11 cellular contexts compared by ENCODE assay signal in genomic region chr4:52588771-52589591, GRCh38.
DNase-seq lines count a peak whose midpoint lies in the region; ATAC-seq and TF ChIP-seq lines count a peak whose summit lies in the region.
"Had no signal": no experiment of that assay in that cellular context is flagged by ENCODE, and none has a peak within 500 bp of the region (broad histone marks: within the 10 kb centered on the region; RNA-seq: fewer than 3 reads in every experiment).

No MANE protein-coding gene starts in this region.

- no peak for ATAC-seq in HG03039 (IDR thresholded peaks at IDR 0.05; ENCODE audit: unreplicated experiment)

- peaks cover 0 to 3% (median 0%) of the 10 kb centered on the region in 7 donors for H3K9me3 Mint-ChIP-seq in CD14-positive monocyte
- H3K9me3 Mint-ChIP-seq: dendritic cell treated with granulocyte-macrophage colony-stimulating factor and Interleukin-4, amounts not matched to agents 40 ng/mL and 50 ng/mL, for 4 days had no signal

- H3K27me3 Mint-ChIP-seq in CD14-positive monocyte (ENCODE audit: low read depth in 3 of 3), result peaks cover 0 to 3% (median 2%) of the 10 kb centered on the region in 3 donors

- intact Hi-C loops in CD14-positive monocyte (cut with micrococcal nuclease), result no loop called here

- peak overlapping the region; percentile 53 for H3K27ac ChIP-seq in SJSA1

- no peaks in the 10 kb centered on the region for H3K9me3 ChIP-seq in SJSA1 (replicated peaks)

- H3K4me3 Mint-ChIP-seq in CD14-positive monocyte, result no peak overlapping the region
- H3K4me3 Mint-ChIP-seq: dendritic cell treated with granulocyte-macrophage colony-stimulating factor and Interleukin-4, amounts not matched to agents 40 ng/mL and 50 ng/mL, for 4 days had no signal

- H3K27ac Mint-ChIP-seq in CD14-positive monocyte, result no peak overlapping the region
- H3K27ac Mint-ChIP-seq: dendritic cell treated with granulocyte-macrophage colony-stimulating factor and Interleukin-4, amounts not matched to agents 40 ng/mL and 50 ng/mL, for 4 days had no signal

- DNase-seq in AG09309 (ENCODE audit: low read depth) (peak; percentile 44), SJSA1 (ENCODE audit: low read depth in 1 of 2, low spot score in 2 of 2) (peak; percentile 77 to 87), astrocyte of the hippocampus (ENCODE audit: low read depth, low spot score) (peak; percentile 88), lung microvascular endothelial cell (ENCODE audit: low read depth in 2 of 2) (peak; percentile 92 to 98), COR-L47 (lab: John Stamatoyannopoulos, UW) (no peak), NAMALWA (ENCODE audit: low spot score) (no peak), CD14-positive monocyte (ENCODE audit: low spot score) (no peak)
- DNase-seq: DMS 273 treated with DMSO at 0.1 percent for 48 hours; NK-92 treated with Interleukin-12 subunit alpha and Interleukin-12 subunit beta, amount 100 ng/mL, for 24 hours had no signal

- no peaks in the 10 kb centered on the region for H3K36me3 ChIP-seq in SJSA1

- H3K4me1 ChIP-seq in SJSA1 (replicated peaks), result peaks cover 22% of the 10 kb centered on the region

- no peak for TF ChIP-seq CTCF in AG09309 (IDR thresholded peaks at IDR 0.05; ENCODE audit: control insufficient read depth, insufficient read depth, low read depth, low read length, missing control alignments)
- TF ChIP-seq CTCF in CD14-positive monocyte (IDR thresholded peaks at IDR 0.05), result no peak

- H3K27me3 ChIP-seq in SJSA1 (replicated peaks), result no peaks in the 10 kb centered on the region

- no peaks in the 10 kb centered on the region for H3K4me1 Mint-ChIP-seq in CD14-positive monocyte

- peaks cover 5 to 9% of the 10 kb centered on the region in 2 donors for H3K36me3 Mint-ChIP-seq in CD14-positive monocyte

- no peak overlapping the region for H3K4me3 ChIP-seq in AG09309 (ENCODE audit: control insufficient read depth, low read depth, low read length)
- no peak overlapping the region for H3K4me3 ChIP-seq in SJSA1

Comparison
In these comparisons a context has a peak if more than half of its experiments do, and no peak if none do; other contexts are left out.
1. DNase-seq: peak in AG09309 (single experiment), SJSA1 (2 of 2), astrocyte of the hippocampus (single experiment) and lung microvascular endothelial cell (2 of 2); none in COR-L47 (single experiment), NAMALWA (single experiment) and CD14-positive monocyte (single experiment).